25 cellular contexts compared by ENCODE assay signal in the genomic region with DNA sequence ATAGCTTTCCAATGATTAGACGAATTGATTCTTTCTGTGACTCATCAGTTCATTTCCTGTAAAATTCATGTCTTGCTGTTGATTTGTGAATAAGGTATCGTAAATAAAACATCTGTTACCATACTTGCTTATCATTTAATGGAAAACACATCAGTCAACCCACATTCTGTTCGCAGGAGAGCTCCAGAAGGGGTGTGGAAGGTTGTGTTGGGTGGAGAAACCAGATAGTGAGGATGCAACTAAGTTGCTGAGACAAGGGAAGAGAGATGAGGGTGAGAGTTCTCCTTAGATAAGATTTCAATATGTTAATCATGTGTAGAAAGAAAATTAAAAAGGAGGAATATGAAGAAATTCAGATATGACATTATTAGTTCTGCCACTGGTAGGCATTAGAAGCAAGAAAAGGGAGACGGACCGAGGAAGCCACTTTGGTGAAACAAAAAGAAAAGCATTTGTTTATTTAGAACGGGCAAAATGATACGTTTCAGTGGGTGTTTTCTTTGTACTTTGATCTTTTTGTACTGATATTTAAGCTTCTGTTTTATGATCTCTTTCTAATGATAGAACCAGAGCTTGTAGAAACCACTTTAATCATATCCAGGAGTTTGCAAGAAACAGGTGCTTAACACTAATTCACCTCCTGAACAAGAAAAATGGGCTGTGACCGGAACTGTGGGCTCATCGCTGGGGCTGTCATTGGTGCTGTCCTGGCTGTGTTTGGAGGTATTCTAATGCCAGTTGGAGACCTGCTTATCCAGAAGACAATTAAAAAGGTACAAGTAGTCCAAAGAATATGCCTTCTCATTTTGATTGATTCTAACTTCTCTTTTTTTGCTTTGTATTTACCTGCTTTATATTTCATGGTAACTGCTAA. TPM values are rescaled to one million over a fixed set of nuclear protein-coding genes. Genes with fewer than 3 reads are reported as not detected.
A peak's percentile ranks its signal among the peaks of the same experiment; 100 is the strongest.
DNase-seq lines count a peak whose midpoint lies in the region; ATAC-seq and TF ChIP-seq lines count a peak whose summit lies in the region.
"Had no signal": no experiment of that assay in that cellular context is flagged by ENCODE, and none has a peak within 500 bp of the region (broad histone marks: within the 10 kb centered on the region; RNA-seq: fewer than 3 reads in every experiment).

No MANE protein-coding gene starts in this region.

- H3K9me3 ChIP-seq in breast epithelium = no peaks in the 10 kb centered on the region
- H3K9me3 ChIP-seq in adipocyte (ENCODE audit: control insufficient read depth, low read length) = no peaks in the 10 kb centered on the region
- no peaks in the 10 kb centered on the region for H3K9me3 ChIP-seq in psoas muscle
- H3K9me3 ChIP-seq in suprapubic skin = no peaks in the 10 kb centered on the region
- H3K9me3 ChIP-seq: tibial artery had no signal

- intact Hi-C loops in breast epithelium (cut with DNase I; ENCODE audit: low total_unique reads) (no loop called here), MCF 10A (cut with micrococcal nuclease) (no loop called here), psoas muscle (cut with DNase I) (no loop called here)

- H3K4me3 Mint-ChIP-seq in MCF 10A (ENCODE audit: unreplicated experiment) = no peak overlapping the region
- H3K4me3 Mint-ChIP-seq: activated B cell treated with CpG ODN at 0.5 μM for 24 hours; activated CD4-positive, alpha-beta memory T cell treated with anti-CD3 and anti-CD28 coated beads for 36 hours; CD8-positive, alpha-beta T cell; IgD-negative memory B cell had no signal

- peak in 1 of 4 donors; percentile 26 for ATAC-seq in psoas muscle
- ATAC-seq: CD8-positive, alpha-beta T cell; esophagus mucosa; foreskin keratinocyte; left colon; stimulated activated naive CD8-positive, alpha-beta T cell treated with anti-CD3 and anti-CD28 coated beads, Interleukin-15, Interleukin-2, amounts not matched to agents 100 U/mL and 50 U/mL, for 24 hours had no signal

- H3K9ac ChIP-seq in adipocyte (ENCODE audit: low read length) = no peak overlapping the region
- H3K9ac ChIP-seq: GM23248 had no signal

- TF ChIP-seq POLR2A in breast epithelium (IDR thresholded peaks at IDR 0.05) (no peak), suprapubic skin (IDR thresholded peaks at IDR 0.05) (no peak)

- CTCF ChIA-PET in MCF 10A (lab: Yijun Ruan, JAX) = interaction anchor here (0.7 to 1.1 kb wide), 2 partner anchors 24 to 218 kb away, joined by 3 read pairs; no protein-coding TSS in a partner anchor

- POLR2A ChIA-PET in MCF 10A (lab: Yijun Ruan, JAX) = interaction anchor here (1.1 kb wide), 1 partner anchor 12 kb away, joined by 8 read pairs; no protein-coding TSS in a partner anchor

- H3K36me3 ChIP-seq in breast epithelium (no peaks in the 10 kb centered on the region), adipocyte (ENCODE audit: control insufficient read depth, insufficient read depth, low read length, severe bottlenecking) (peaks cover 50% of the 10 kb centered on the region), psoas muscle (ENCODE audit: insufficient read depth in 1 of 2, low read depth in 1 of 2) (peaks cover 0 to 22% of the 10 kb centered on the region in 2 donors), suprapubic skin (no peaks in the 10 kb centered on the region)
- H3K36me3 ChIP-seq: tibial artery had no signal

- TF ChIP-seq CTCF in breast epithelium (IDR thresholded peaks at IDR 0.05) = no peak
- no peak for TF ChIP-seq CTCF in MCF 10A (IDR thresholded peaks at IDR 0.05; ENCODE audit: unreplicated experiment)
- no peak for TF ChIP-seq CTCF in psoas muscle (IDR thresholded peaks at IDR 0.05)
- TF ChIP-seq CTCF in suprapubic skin (IDR thresholded peaks at IDR 0.05) = no peak

- no TSS peak for BruUV-seq in MCF 10A (replicated peaks; lab: Mats Ljungman, UMichigan)

- TF ChIP-seq EP300 in suprapubic skin (IDR thresholded peaks at IDR 0.05) = no peak

- no peaks in the 10 kb centered on the region for H3K27me3 ChIP-seq in breast epithelium
- H3K27me3 ChIP-seq in adipocyte (replicated peaks; ENCODE audit: control insufficient read depth, insufficient read depth, low read length) = no peaks in the 10 kb centered on the region
- H3K27me3 ChIP-seq in psoas muscle (ENCODE audit: insufficient read depth in 3 of 3, low read length in 2 of 3) = no peaks in the 10 kb centered on the region
- H3K27me3 ChIP-seq in suprapubic skin = no peaks in the 10 kb centered on the region
- H3K27me3 ChIP-seq: foreskin keratinocyte, tibial artery had no signal

- H3K27ac ChIP-seq in breast epithelium (no peak overlapping the region), psoas muscle (peak overlapping the region; percentile 32), caudate nucleus (ENCODE audit: low read depth, low read length) (no peak overlapping the region), suprapubic skin (no peak overlapping the region)
- H3K27ac ChIP-seq: foreskin keratinocyte, GM23248, tibial artery had no signal

- no peaks in the 10 kb centered on the region for H3K36me3 Mint-ChIP-seq in MCF 10A (ENCODE audit: insufficient read depth, unreplicated experiment)
- H3K36me3 Mint-ChIP-seq: activated CD4-positive, alpha-beta memory T cell treated with anti-CD3 and anti-CD28 coated beads for 36 hours; CD8-positive, alpha-beta T cell; IgD-negative memory B cell had no signal

- H3K4me3 ChIP-seq in breast epithelium = peak overlapping the region in 2 of 3 donors; percentile 9 to 17
- peak overlapping the region; percentile 43 for H3K4me3 ChIP-seq in adipocyte (ENCODE audit: low read length)
- peak overlapping the region; percentile 39 for H3K4me3 ChIP-seq in psoas muscle
- H3K4me3 ChIP-seq in suprapubic skin = no peak overlapping the region
- H3K4me3 ChIP-seq: GM23248, tibial artery had no signal

- H3K27ac Mint-ChIP-seq in MCF 10A (ENCODE audit: low read depth, unreplicated experiment) = no peak overlapping the region
- H3K27ac Mint-ChIP-seq: activated B cell treated with CpG ODN at 0.5 μM for 24 hours; activated CD4-positive, alpha-beta memory T cell treated with anti-CD3 and anti-CD28 coated beads for 36 hours; CD8-positive, alpha-beta T cell; IgD-negative memory B cell had no signal

- no peaks in the 10 kb centered on the region for H3K9me3 Mint-ChIP-seq in MCF 10A (ENCODE audit: unreplicated experiment)
- H3K9me3 Mint-ChIP-seq: activated B cell treated with CpG ODN at 0.5 μM for 24 hours; activated CD4-positive, alpha-beta memory T cell treated with anti-CD3 and anti-CD28 coated beads for 36 hours; CD8-positive, alpha-beta T cell had no signal

- H3K27me3 Mint-ChIP-seq in MCF 10A (ENCODE audit: insufficient read depth, unreplicated experiment) = no peaks in the 10 kb centered on the region
- H3K27me3 Mint-ChIP-seq: activated B cell treated with CpG ODN at 0.5 μM for 24 hours; activated CD4-positive, alpha-beta memory T cell treated with anti-CD3 and anti-CD28 coated beads for 36 hours; IgD-negative memory B cell had no signal

- DNase-seq in breast epithelium (ENCODE audit: low spot score in 2 of 2) (no peak), MCF 10A (ENCODE audit: unreplicated experiment) (no peak), HUDEP-2 (lab: John Stamatoyannopoulos, UW; ENCODE audit: unreplicated experiment in 76 of 76) (peak in 74 of 76 experiments; percentile 24 to 99 (median 86)), adipocyte (ENCODE audit: low read depth) (no peak), psoas muscle (no peak), caudate nucleus (lab: John Stamatoyannopoulos, UW) (no peak), EL (no peak), suprapubic skin (ENCODE audit: low spot score in 2 of 2) (no peak)
- DNase-seq: activated B cell treated with CpG ODN at 0.5 μM for 24 hours; activated CD4-positive, alpha-beta memory T cell treated with anti-CD3 and anti-CD28 coated beads for 36 hours; activated CD8-positive, alpha-beta memory T cell treated with anti-CD3 and anti-CD28 coated beads, Interleukin-2, amount 50 U/mL, for 4 hours; activated naive CD4-positive, alpha-beta T cell treated with anti-CD3 and anti-CD28 coated beads, Interleukin-2, amount 50 U/mL, for 16 hours; amygdala; CD8-positive, alpha-beta T cell; DMS153; effector CD8-positive, alpha-beta T cell; foreskin keratinocyte; GM23248; left colon; NCI-H1105 treated with DMSO at 0.1 percent for 48 hours; NCI-H2029 treated with DMSO at 0.1 percent for 48 hours; stimulated activated naive CD8-positive, alpha-beta T cell treated with anti-CD3 and anti-CD28 coated beads, Interleukin-15, Interleukin-2, amounts not matched to agents 100 U/mL and 50 U/mL, for 24 hours; tibial artery had no signal

- peaks cover 11% of the 10 kb centered on the region for H3K4me1 Mint-ChIP-seq in MCF 10A (ENCODE audit: insufficient read depth, unreplicated experiment)
- H3K4me1 Mint-ChIP-seq: activated B cell treated with CpG ODN at 0.5 μM for 24 hours, IgD-negative memory B cell had no signal

- 49 to 65% (median 57%) methylated on average over 9 of the region's 9 CpGs for WGBS in psoas muscle, 3 donors
- WGBS in suprapubic skin = 77% methylated on average over 9 of the region's 9 CpGs

- H3K4me1 ChIP-seq in breast epithelium (no peaks in the 10 kb centered on the region), adipocyte (ENCODE audit: control insufficient read depth, insufficient read depth, low read length) (peaks cover 8% of the 10 kb centered on the region), psoas muscle (peaks cover 35% of the 10 kb centered on the region), suprapubic skin (peaks cover 35% of the 10 kb centered on the region)
- H3K4me1 ChIP-seq: foreskin keratinocyte, tibial artery had no signal

RNA-seq across cellular contexts. Expression of gene CD36, which starts 7.9 kb away (rescaled TPM):
- total RNA-seq in breast epithelium = 1,000 to 10,000 TPM in 1 of 3 donors, 100 to 1,000 TPM in 2; 240 to 2,026 (median 919) TPM
- 0.12 and 0.27 TPM in 2 replicates for total RNA-seq in MCF 10A (2022)
- 100 to 1,000 TPM; 149 to 662 (median 240) TPM for total RNA-seq in psoas muscle
- polyA plus RNA-seq in psoas muscle = 100 to 1,000 TPM; 166 to 273 (median 171) TPM
- 100 to 1,000 TPM in 1 of 4 donors, 10 to 100 TPM in 3; 47.9 to 154 (median 76.6) TPM for total RNA-seq in suprapubic skin
- total RNA-seq: activated CD4-positive, alpha-beta memory T cell treated with anti-CD3 and anti-CD28 coated beads for 36 hours; foreskin keratinocyte; GM23248 had no signal

Comparison
In these comparisons a context has a peak if more than half of its experiments do, and no peak if none do; other contexts are left out.
1. RNA of gene CD36, which starts 7.9 kb away (total RNA-seq): 240 to 2,026 TPM in breast epithelium, 149 to 662 TPM in psoas muscle and 47.9 to 154 TPM in suprapubic skin; 0.12 to 0.27 TPM in MCF 10A; every median in the first group is over 10 times any median in the second.
2. DNase-seq: peak in HUDEP-2 (74 of 76); none in breast epithelium (0 of 2), MCF 10A (single experiment), adipocyte (single experiment), psoas muscle (0 of 2), caudate nucleus (0 of 61), EL (single experiment) and suprapubic skin (0 of 2).